ENCODE assay signal across 14 cellular contexts in the genomic region with DNA sequence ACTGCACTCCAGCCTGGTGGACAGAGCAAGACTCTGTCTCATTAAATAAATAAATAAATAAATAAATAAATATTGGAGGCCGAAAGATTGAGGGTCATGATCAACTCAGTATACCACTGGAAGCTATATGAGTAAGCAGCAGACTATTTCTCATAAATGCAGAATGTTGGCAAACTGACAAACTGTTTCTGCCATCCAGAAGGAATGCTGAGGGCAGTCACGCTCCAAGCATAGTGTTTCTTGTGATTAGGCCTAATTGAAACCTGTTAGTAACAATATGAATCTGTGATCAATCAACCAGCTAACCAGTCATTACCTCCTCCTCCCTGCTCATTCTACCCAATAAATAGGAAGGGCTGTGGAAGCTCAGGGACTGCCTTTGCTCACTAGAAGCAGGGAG. TPM values are rescaled to one million over a fixed set of nuclear protein-coding genes. Genes with fewer than 3 reads are reported as not detected.
DNase-seq lines count a peak whose midpoint lies in the region; ATAC-seq and TF ChIP-seq lines count a peak whose summit lies in the region.
"Had no signal": no experiment of that assay in that cellular context is flagged by ENCODE, and none has a peak within 500 bp of the region (broad histone marks: within the 10 kb centered on the region; RNA-seq: fewer than 3 reads in every experiment).

No MANE protein-coding gene starts in this region.

- no peak overlapping the region for H3K4me3 ChIP-seq in ACC112 (ENCODE audit: low read depth, low read length)
- H3K4me3 ChIP-seq: BLaER1 treated with 17β-estradiol and CSF1 and Interleukin-3, amounts not matched to agents 10 nM and 100 nM; GM12878 had no signal

- no peak overlapping the region for H2AFZ ChIP-seq in ACC112 (ENCODE audit: low read length, unreplicated experiment)

- no peak overlapping the region for H3K27ac Mint-ChIP-seq in mesothelial cell of epicardium
- H3K27ac Mint-ChIP-seq: activated T-helper 2 cell treated with anti-CD3 and anti-CD28 coated beads, Interferon-gamma antibody, Interleukin-2, Interleukin-4, amounts not matched to agents 10 μg/mL and 5 μg/mL and 100 μg/mL, durations not matched to agents 14 hours and 24 hours and 36 hours had no signal

- no peaks in the 10 kb centered on the region for H3K79me2 ChIP-seq in ACC112 (ENCODE audit: control insufficient read depth, insufficient read depth, low read length, unreplicated experiment)

- peak overlapping the region; percentile 78 for H3K27ac ChIP-seq in ACC112 (ENCODE audit: low read depth, low read length)
- H3K27ac ChIP-seq: BLaER1 treated with 17β-estradiol and CSF1 and Interleukin-3, amounts not matched to agents 10 nM and 100 nM; VCaP had no signal

- peaks cover 7% of the 10 kb centered on the region for H3K4me1 Mint-ChIP-seq in mesothelial cell of epicardium

- peak; percentile 99 for DNase-seq in HS-5 (ENCODE audit: low read depth)
- peak; percentile 90 for DNase-seq in amniotic epithelial cell (ENCODE audit: low read depth)
- peak; percentile 95 for DNase-seq in glomerular visceral epithelial cell (ENCODE audit: extremely low spot score)
- no peak for DNase-seq in anterior cingulate cortex (lab: John Stamatoyannopoulos, UW)
- DNase-seq in mesothelial cell of epicardium (ENCODE audit: low spot score in 2 of 2, unreplicated experiment in 2 of 2) = no peak
- DNase-seq: MM.1S; NK-92 treated with Interleukin-12 subunit alpha and Interleukin-12 subunit beta, amount 100 ng/mL, for 24 hours had no signal

- no peak overlapping the region for H3K4me3 Mint-ChIP-seq in mesothelial cell of epicardium

- H3K27me3 ChIP-seq in ACC112 (ENCODE audit: insufficient read depth, low read length) = no peaks in the 10 kb centered on the region
- H3K27me3 ChIP-seq: BLaER1 treated with 17β-estradiol and CSF1 and Interleukin-3, amounts not matched to agents 10 nM and 100 nM had no signal

- TF ChIP-seq CTCF in mesothelial cell of epicardium (IDR thresholded peaks at IDR 0.05; ENCODE audit: unreplicated experiment) = no peak

- ATAC-seq in GM18867 (IDR thresholded peaks at IDR 0.05; ENCODE audit: unreplicated experiment) = no peak
- ATAC-seq in HG02870 (IDR thresholded peaks at IDR 0.05; ENCODE audit: unreplicated experiment) = no peak
- ATAC-seq: GM12878 had no signal

- no peaks in the 10 kb centered on the region for H3K36me3 ChIP-seq in ACC112 (ENCODE audit: insufficient read depth, low read length)
- H3K36me3 ChIP-seq: BLaER1 treated with 17β-estradiol and CSF1 and Interleukin-3, amounts not matched to agents 10 nM and 100 nM had no signal

- no peaks in the 10 kb centered on the region for H3K27me3 Mint-ChIP-seq in mesothelial cell of epicardium (ENCODE audit: low read depth)

- peaks cover 51% of the 10 kb centered on the region for H3K4me1 ChIP-seq in ACC112 (ENCODE audit: control insufficient read depth, insufficient read depth, low read length, unreplicated experiment)

- peaks cover 3% of the 10 kb centered on the region for H3K9me3 Mint-ChIP-seq in mesothelial cell of epicardium
- H3K9me3 Mint-ChIP-seq: activated T-helper 2 cell treated with anti-CD3 and anti-CD28 coated beads, Interferon-gamma antibody, Interleukin-2, Interleukin-4, amounts not matched to agents 10 μg/mL and 5 μg/mL and 100 μg/mL, durations not matched to agents 14 hours and 24 hours and 36 hours had no signal

- H3K36me3 Mint-ChIP-seq in mesothelial cell of epicardium = no peaks in the 10 kb centered on the region

RNA-seq across cellular contexts. Expression of a gene that starts 15.2 kb away (rescaled TPM):
- total RNA-seq in mesothelial cell of epicardium = 0.16 to 0.27 TPM (median 0.20 TPM) in 3 replicates
- total RNA-seq: GM12878 had no signal

RNA-seq across cellular contexts. Expression of a gene that starts 15.3 kb away (rescaled TPM):
- not detected in 3 replicates for total RNA-seq in mesothelial cell of epicardium
- total RNA-seq: activated T-helper 2 cell treated with anti-CD3 and anti-CD28 coated beads, Interferon-gamma antibody, Interleukin-2, Interleukin-4, amounts not matched to agents 10 μg/mL and 5 μg/mL and 100 μg/mL, durations not matched to agents 14 hours and 24 hours and 36 hours had no signal

Comparison
In these comparisons a context has a peak if more than half of its experiments do, and no peak if none do; other contexts are left out.
1. DNase-seq: peak in HS-5 (single experiment), amniotic epithelial cell (single experiment) and glomerular visceral epithelial cell (single experiment); none in anterior cingulate cortex (0 of 58) and mesothelial cell of epicardium (0 of 2).